Comparison of ENCODE assay signal across 1 cellular context in genomic region chr10:21174670-21175495, GRCh38.
TF ChIP-seq lines count a peak whose summit lies in the region.

No MANE protein-coding gene starts in this region.

TF ChIP-seq in SK-N-SH, 30 proteins besides CTCF, POLR2A, EP300 and RAD21 (continued from another document):
- TF ChIP-seq REST (IDR thresholded peaks at IDR 0.05; ENCODE audit: low read depth, low read length) (no peak), SMC3 (IDR thresholded peaks at IDR 0.05; ENCODE audit: low read depth, low read length) (no peak), NRF1 (IDR thresholded peaks at IDR 0.05; ENCODE audit: low read depth, low read length) (no peak), FOSL2 (IDR thresholded peaks at IDR 0.05; ENCODE audit: borderline replicate concordance, low read depth) (no peak), FOXJ3 (CRISPR knock-in tag; IDR thresholded peaks at IDR 0.05) (no peak), NFIC (IDR thresholded peaks at IDR 0.05; ENCODE audit: borderline replicate concordance) (no peak), MXI1 (IDR thresholded peaks at IDR 0.05; ENCODE audit: low read depth, low read length) (no peak), TAF1 (IDR thresholded peaks at IDR 0.05; ENCODE audit: borderline replicate concordance, low read depth, low read length) (no peak), YY1 (IDR thresholded peaks at IDR 0.05; ENCODE audit: low read depth) (no peak), TCF12 (IDR thresholded peaks at IDR 0.05) (no peak), RXRA (IDR thresholded peaks at IDR 0.05; ENCODE audit: borderline replicate concordance, low read depth) (no peak), POLR2AphosphoS5 (IDR thresholded peaks at IDR 0.05; ENCODE audit: low read depth, low read length) (no peak), SIN3A (IDR thresholded peaks at IDR 0.05; ENCODE audit: borderline replicate concordance, low read depth, low read length) (no peak)
